ENCODE assay signal across 17 cellular contexts in the genomic region with DNA sequence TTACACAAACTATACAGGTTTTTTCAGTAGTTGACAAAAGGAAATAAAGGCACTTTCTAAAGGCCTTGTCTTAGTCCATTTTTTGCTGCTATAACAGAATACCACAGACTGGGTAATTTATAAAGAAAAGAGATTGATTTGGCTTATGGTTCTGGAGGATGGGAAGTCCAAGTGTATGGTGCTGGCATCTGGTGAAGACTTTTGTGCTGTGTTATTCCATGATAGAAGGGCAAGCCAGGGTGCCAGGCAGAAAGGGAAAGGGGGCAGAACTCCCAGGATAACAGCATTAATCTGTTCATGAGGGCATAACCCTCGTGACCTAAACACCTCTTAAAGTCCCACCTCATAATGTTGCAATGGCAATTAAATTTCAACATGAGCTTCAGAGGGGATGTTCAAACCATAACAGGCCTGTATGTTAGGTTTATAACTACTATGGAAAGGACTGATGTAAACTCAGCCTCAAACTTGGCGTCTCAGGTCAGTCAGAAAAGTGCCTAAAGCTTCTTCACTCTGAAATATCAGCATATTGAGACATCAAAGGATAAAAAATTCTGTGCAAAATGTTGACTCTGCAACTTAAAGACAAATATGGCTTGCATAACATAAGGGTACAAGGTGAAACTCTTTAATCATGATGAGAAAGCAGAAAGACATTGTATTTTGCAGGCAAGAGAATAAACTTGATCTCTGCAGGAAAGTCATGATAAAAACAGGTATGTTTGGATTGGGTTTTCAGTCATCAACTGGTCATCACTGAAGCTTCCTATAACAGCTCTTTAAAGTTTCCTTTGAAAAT. TPM values are rescaled to one million over a fixed set of nuclear protein-coding genes. Genes with fewer than 3 reads are reported as not detected.
DNase-seq lines count a peak whose midpoint lies in the region; ATAC-seq, FAIRE-seq and TF ChIP-seq lines count a peak whose summit lies in the region.
"Had no signal": no experiment of that assay in that cellular context is flagged by ENCODE, and none has a peak within 500 bp of the region (broad histone marks: within the 10 kb centered on the region; RNA-seq: fewer than 3 reads in every experiment).

No MANE protein-coding gene starts in this region.

- peaks cover 4% of the 10 kb centered on the region for H3K36me3 ChIP-seq in PC-9 (ENCODE audit: low read depth)
- H3K36me3 ChIP-seq in keratinocyte (ENCODE audit: control insufficient read depth in 2 of 2, extremely low read depth in 1 of 2, insufficient read depth in 2 of 2, low read length in 2 of 2), result peaks cover 0 to 4% of the 10 kb centered on the region in 2 experiments
- H3K36me3 ChIP-seq in smooth muscle cell (ENCODE audit: low read depth), result no peaks in the 10 kb centered on the region
- no peaks in the 10 kb centered on the region for H3K36me3 ChIP-seq in vagina
- no peaks in the 10 kb centered on the region for H3K36me3 ChIP-seq in MM.1S (replicated peaks; ENCODE audit: insufficient read depth, low read length)
- H3K36me3 ChIP-seq: BE2C, HAP-1 had no signal

- BruUV-seq in PC-9 (replicated peaks; lab: Mats Ljungman, UMichigan), result no TSS peak

- ATAC-seq in HG02981 (IDR thresholded peaks at IDR 0.05; ENCODE audit: unreplicated experiment), result no peak
- ATAC-seq in GM21526 (IDR thresholded peaks at IDR 0.05; ENCODE audit: low FRiP score, unreplicated experiment), result no peak

- H3K4me1 ChIP-seq in PC-9 (replicated peaks; ENCODE audit: insufficient read depth) (peaks cover 26% of the 10 kb centered on the region), keratinocyte (ENCODE audit: control insufficient read depth, extremely low read depth, insufficient read depth, low read length) (peaks cover 21% of the 10 kb centered on the region), smooth muscle cell (ENCODE audit: low read depth) (peaks cover 63% of the 10 kb centered on the region), vagina (peaks cover 6% of the 10 kb centered on the region), MM.1S (ENCODE audit: low read length) (no peaks in the 10 kb centered on the region)
- H3K4me1 ChIP-seq: BE2C had no signal

- peak; percentile 41 for FAIRE-seq in keratinocyte (lab: Jason Lieb, UNC)
- FAIRE-seq: A204.1, GM12891 had no signal

- no peak overlapping the region for H3K4me3 Mint-ChIP-seq in chondrocyte (ENCODE audit: unreplicated experiment)
- H3K4me3 Mint-ChIP-seq: CD4-positive, alpha-beta memory T cell; HFFc6 had no signal

- H4K20me1 ChIP-seq in PC-9 (ENCODE audit: insufficient read depth) (no peaks in the 10 kb centered on the region), keratinocyte (ENCODE audit: control insufficient read depth, extremely low read depth, insufficient read depth, low read length) (no peaks in the 10 kb centered on the region), smooth muscle cell (ENCODE audit: low read depth) (no peaks in the 10 kb centered on the region), MM.1S (ENCODE audit: insufficient read depth, low read length) (no peaks in the 10 kb centered on the region)

- POLR2A ChIA-PET in PC-9 (lab: Charles Lee; ENCODE audit: unreplicated experiment), result no interaction called here

- H3K27me3 ChIP-seq in PC-9 (ENCODE audit: insufficient read depth, low read depth) (no peaks in the 10 kb centered on the region), keratinocyte (ENCODE audit: control insufficient read depth, extremely low read depth, insufficient read depth, low read length) (no peaks in the 10 kb centered on the region), smooth muscle cell (ENCODE audit: low read depth) (no peaks in the 10 kb centered on the region), vagina (no peaks in the 10 kb centered on the region), MM.1S (replicated peaks; ENCODE audit: insufficient read depth, low read length) (no peaks in the 10 kb centered on the region)
- H3K27me3 ChIP-seq: BE2C had no signal

- DNase-seq in PC-9 (peak in 1 of 2 experiments; percentile 67), chondrocyte (ENCODE audit: low spot score) (no peak), keratinocyte (ENCODE audit: low read depth, low spot score) (no peak), smooth muscle cell (lab: John Stamatoyannopoulos, UW; ENCODE audit: unreplicated experiment) (no peak), vagina (ENCODE audit: extremely low spot score in 2 of 2) (no peak), MM.1S (no peak)
- DNase-seq: BE2C; CD4-positive, alpha-beta memory T cell; GOT3 had no signal

- H3K4me2 ChIP-seq in PC-9, result peak overlapping the region; percentile 2; the same call in 1 of the 2 replicates
- no peak overlapping the region for H3K4me2 ChIP-seq in keratinocyte (ENCODE audit: control insufficient read depth, extremely low read depth, insufficient read depth, low read depth, low read length)
- H3K4me2 ChIP-seq in smooth muscle cell, result peak overlapping the region; percentile 85
- H3K4me2 ChIP-seq in MM.1S (ENCODE audit: low read depth, low read length), result no peak overlapping the region

- peak overlapping the region; percentile 25 for H3K27ac Mint-ChIP-seq in chondrocyte (ENCODE audit: unreplicated experiment)
- H3K27ac Mint-ChIP-seq: CD4-positive, alpha-beta memory T cell had no signal

- no peak for TF ChIP-seq CTCF in PC-9 (conservative IDR thresholded peaks at IDR 0.05)
- TF ChIP-seq CTCF in chondrocyte (IDR thresholded peaks at IDR 0.05), result no peak
- no peak for TF ChIP-seq CTCF in keratinocyte (optimal IDR thresholded peaks at IDR 0.05 in 1 of 3, IDR thresholded peaks at IDR 0.05 in 1 of 3, conservative IDR thresholded peaks at IDR 0.05 in 1 of 3; ENCODE audit: extremely low read depth in 1 of 3, insufficient read depth in 2 of 3, low read length in 3 of 3)
- TF ChIP-seq CTCF in smooth muscle cell (IDR thresholded peaks at IDR 0.05; ENCODE audit: borderline replicate concordance, insufficient read depth, poor library complexity, severe bottlenecking), result no peak
- TF ChIP-seq CTCF in vagina (IDR thresholded peaks at IDR 0.05), result no peak
- no peak for TF ChIP-seq CTCF in MM.1S (IDR thresholded peaks at IDR 0.05; ENCODE audit: low read length)

- CTCF ChIA-PET in PC-9 (lab: Charles Lee), result no interaction called here

- H3K9me3 Mint-ChIP-seq in chondrocyte (ENCODE audit: low read depth), result peaks cover 2% of the 10 kb centered on the region
- H3K9me3 Mint-ChIP-seq: HFFc6 had no signal

- H2AFZ ChIP-seq in PC-9, result no peak overlapping the region
- H2AFZ ChIP-seq in keratinocyte (ENCODE audit: control insufficient read depth, low read length), result no peak overlapping the region
- H2AFZ ChIP-seq in smooth muscle cell (ENCODE audit: low read depth), result no peak overlapping the region
- no peak overlapping the region for H2AFZ ChIP-seq in MM.1S (ENCODE audit: low read length)

- no peak overlapping the region for H3K4me3 ChIP-seq in PC-9
- H3K4me3 ChIP-seq in keratinocyte (ENCODE audit: control insufficient read depth in 2 of 3, extremely low read depth in 1 of 3, insufficient read depth in 2 of 3, low read depth in 1 of 3, low read length in 3 of 3), result no peak overlapping the region
- H3K4me3 ChIP-seq in smooth muscle cell, result no peak overlapping the region
- H3K4me3 ChIP-seq in vagina, result no peak overlapping the region
- H3K4me3 ChIP-seq in MM.1S (ENCODE audit: low read length), result no peak overlapping the region
- H3K4me3 ChIP-seq: HAP-1 had no signal

- H3K36me3 Mint-ChIP-seq in chondrocyte (ENCODE audit: low read depth), result peaks cover 4% of the 10 kb centered on the region
- H3K36me3 Mint-ChIP-seq: CD4-positive, alpha-beta memory T cell had no signal

- dilution Hi-C loops in keratinocyte (cut with MboI; ENCODE audit: extremely low pct_ligation_motif_present, low sequenced_read_pairs), result no loop called here

- no peak for TF ChIP-seq POLR2A in vagina (IDR thresholded peaks at IDR 0.05)

- peak overlapping the region; percentile 73 for H3K27ac ChIP-seq in PC-9
- H3K27ac ChIP-seq in keratinocyte (ENCODE audit: control insufficient read depth, insufficient read depth, low read length), result no peak overlapping the region
- peak overlapping the region; percentile 94 for H3K27ac ChIP-seq in smooth muscle cell (ENCODE audit: low read depth)
- no peak overlapping the region for H3K27ac ChIP-seq in vagina
- no peak overlapping the region for H3K27ac ChIP-seq in MM.1S (ENCODE audit: low read length)
- H3K27ac ChIP-seq: C4-2B, HL-60 had no signal

- no peaks in the 10 kb centered on the region for H3K9me1 ChIP-seq in keratinocyte (ENCODE audit: control insufficient read depth, extremely low read depth, insufficient read depth, low read length)

- no peaks in the 10 kb centered on the region for H3K27me3 Mint-ChIP-seq in chondrocyte (ENCODE audit: low read depth)

- peaks cover 16% of the 10 kb centered on the region; the same call in 1 of the 2 replicates for H3F3A ChIP-seq in PC-9 (ENCODE audit: insufficient read depth, low read depth)
- H3F3A ChIP-seq in smooth muscle cell (ENCODE audit: low read depth), result peaks cover 33% of the 10 kb centered on the region
- H3F3A ChIP-seq in MM.1S (ENCODE audit: insufficient read depth, low read length), result no peaks in the 10 kb centered on the region

- peaks cover 63% of the 10 kb centered on the region for H3K4me1 Mint-ChIP-seq in chondrocyte (ENCODE audit: low read depth)
- H3K4me1 Mint-ChIP-seq: CD4-positive, alpha-beta memory T cell had no signal

- H3K9ac ChIP-seq in keratinocyte (ENCODE audit: control insufficient read depth, extremely low read depth, insufficient read depth, low read length) (no peak overlapping the region), smooth muscle cell (ENCODE audit: low read depth) (no peak overlapping the region), MM.1S (ENCODE audit: low read length) (no peak overlapping the region)

- H3K9me2 ChIP-seq in PC-9 (ENCODE audit: insufficient read depth) (no peaks in the 10 kb centered on the region), MM.1S (replicated peaks; ENCODE audit: insufficient read depth, low read length) (no peaks in the 10 kb centered on the region)

- H3K9me3 ChIP-seq in PC-9 (ENCODE audit: insufficient read depth, low read depth), result no peaks in the 10 kb centered on the region
- no peaks in the 10 kb centered on the region for H3K9me3 ChIP-seq in keratinocyte (ENCODE audit: control insufficient read depth, low read depth, low read length)
- H3K9me3 ChIP-seq in smooth muscle cell (replicated peaks; ENCODE audit: low read depth), result no peaks in the 10 kb centered on the region
- no peaks in the 10 kb centered on the region for H3K9me3 ChIP-seq in vagina
- no peaks in the 10 kb centered on the region for H3K9me3 ChIP-seq in MM.1S (replicated peaks; ENCODE audit: insufficient read depth, low read length)
- H3K9me3 ChIP-seq: BE2C, HAP-1 had no signal

- H3K79me2 ChIP-seq in PC-9 (ENCODE audit: low read depth), result peaks cover 55% of the 10 kb centered on the region
- peaks cover 42% of the 10 kb centered on the region for H3K79me2 ChIP-seq in keratinocyte (ENCODE audit: control insufficient read depth, insufficient read depth, low read length)
- peaks cover 76% of the 10 kb centered on the region for H3K79me2 ChIP-seq in smooth muscle cell (ENCODE audit: low read depth)
- H3K79me2 ChIP-seq in MM.1S (ENCODE audit: low read length), result no peaks in the 10 kb centered on the region

- 91% methylated on average over 2 of the region's 2 CpGs for WGBS in smooth muscle cell (ENCODE audit: low lambda C conversion rate)

- intact Hi-C loops in PC-9 (cut with micrococcal nuclease; ENCODE audit: unreplicated experiment), result no loop called here
- intact Hi-C loops in vagina (cut with DNase I), result no loop called here

RNA-seq across cellular contexts. Expression of gene RNF217, which starts 42.8 kb away (rescaled TPM):
- total RNA-seq in PC-9 (2021), result 38.3 and 42.3 TPM in 2 replicates
- 51.5 to 72.5 TPM (median 54.6 TPM) in 3 replicates for total RNA-seq in chondrocyte
- 40.4 to 47.3 TPM (median 44.0 TPM) in 3 replicates for polyA plus RNA-seq in keratinocyte
- polyA plus RNA-seq in keratinocyte (2011; ENCODE audit: low read depth), result 12.4 TPM
- polyA plus RNA-seq in keratinocyte (2011; cell fraction: cytosol; rRNA removed), result 28.3 and 53.2 TPM in 2 replicates
- 82.3 and 95.8 TPM in 2 replicates for polyA plus RNA-seq in keratinocyte (2011; cell fraction: nucleus; rRNA removed)
- polyA plus RNA-seq in keratinocyte (2012; ENCODE audit: low replicate concordance), result 13.2 and 25.2 TPM in 2 replicates
- polyA minus RNA-seq in keratinocyte, result 57.8 to 164 TPM (median 156 TPM) in 3 replicates
- 41.8 TPM for polyA minus RNA-seq in keratinocyte (2011; cell fraction: cytosol; rRNA and poly(A)+ RNA removed)
- polyA minus RNA-seq in keratinocyte (2011; cell fraction: nucleus; rRNA and poly(A)+ RNA removed), result 82.7 and 161 TPM in 2 replicates
- total RNA-seq in smooth muscle cell, result 89.7 and 127 TPM in 2 replicates
- 15.6 and 25.7 TPM in 2 replicates for polyA plus RNA-seq in smooth muscle cell
- 26.0 TPM for total RNA-seq in vagina

Comparison
In these comparisons a context has a peak if more than half of its experiments do, and no peak if none do; other contexts are left out.
1. H3K27ac ChIP-seq: peak in PC-9 (single experiment) and smooth muscle cell (single experiment); none in keratinocyte (single experiment), vagina (single experiment) and MM.1S (single experiment).
2. H3K4me2 ChIP-seq: peak in PC-9 (single experiment) and smooth muscle cell (single experiment); none in keratinocyte (single experiment) and MM.1S (single experiment).